9 cellular contexts compared by ENCODE assay signal in the genomic region with DNA sequence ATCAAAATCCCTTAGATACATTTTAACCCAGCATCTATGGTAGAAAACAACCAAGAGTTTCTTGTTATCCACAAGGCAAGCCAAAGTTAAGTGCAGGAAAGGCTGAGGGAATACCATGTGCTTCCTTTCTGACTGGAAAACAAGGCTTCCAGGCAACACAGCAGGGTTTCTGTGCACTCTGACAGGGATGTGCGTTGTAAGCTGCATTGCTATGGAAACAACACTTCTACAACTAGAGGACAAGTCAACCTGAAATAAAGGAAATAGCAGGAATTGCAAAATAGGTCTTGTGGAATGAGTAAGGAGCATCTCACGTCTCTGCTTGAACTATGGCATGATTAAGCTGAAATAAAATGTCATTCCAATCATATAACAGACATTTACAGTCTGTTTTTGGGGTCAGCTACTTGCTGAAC. TPM values are rescaled to one million over a fixed set of nuclear protein-coding genes. Genes with fewer than 3 reads are reported as not detected.
A peak's percentile ranks its signal among the peaks of the same experiment; 100 is the strongest.
DNase-seq lines count a peak whose midpoint lies in the region; ATAC-seq and TF ChIP-seq lines count a peak whose summit lies in the region.
"Had no signal": no experiment of that assay in that cellular context is flagged by ENCODE, and none has a peak within 500 bp of the region (broad histone marks: within the 10 kb centered on the region; RNA-seq: fewer than 3 reads in every experiment).

No MANE protein-coding gene starts in this region.

- no peaks in the 10 kb centered on the region for H3K9me3 ChIP-seq in breast epithelium
- no peaks in the 10 kb centered on the region for H3K9me3 ChIP-seq in vagina

- CTCF ChIA-PET in T-cell (lab: Charles Lee), result interaction anchor here in 1 of 2 donors (0.5 to 3.3 kb wide), 4 partner anchors 10 to 176 kb away, joined by 3 to 23 read pairs (median 4); no protein-coding TSS in a partner anchor

- H3K4me1 ChIP-seq in breast epithelium (no peaks in the 10 kb centered on the region), vagina (peaks cover 62% of the 10 kb centered on the region)

- H3K27me3 ChIP-seq in breast epithelium (no peaks in the 10 kb centered on the region), vagina (no peaks in the 10 kb centered on the region)

- TF ChIP-seq CTCF in natural killer cell (IDR thresholded peaks at IDR 0.05), result no peak
- no peak for TF ChIP-seq CTCF in breast epithelium (IDR thresholded peaks at IDR 0.05)
- TF ChIP-seq CTCF in vagina (IDR thresholded peaks at IDR 0.05), result no peak

- H3K9me3 Mint-ChIP-seq in natural killer cell treated with Interleukin-12 subunit alpha and Interleukin-12 subunit beta and Interleukin-15 and Interleukin-18, amount 100 ng/mL, for 72 hours, result no peaks in the 10 kb centered on the region
- no peaks in the 10 kb centered on the region for H3K9me3 Mint-ChIP-seq in natural killer cell
- no peaks in the 10 kb centered on the region for H3K9me3 Mint-ChIP-seq in T-cell
- no peaks in the 10 kb centered on the region for H3K9me3 Mint-ChIP-seq in activated T-helper 17 cell treated with anti-CD3 and anti-CD28 coated beads, Interleukin-2, amount 50 U/mL, for 72 hours

- H3K27me3 Mint-ChIP-seq in natural killer cell treated with Interleukin-12 subunit alpha and Interleukin-12 subunit beta and Interleukin-15 and Interleukin-18, amount 100 ng/mL, for 72 hours, result peaks cover 11% of the 10 kb centered on the region in 2 donors
- H3K27me3 Mint-ChIP-seq in natural killer cell (ENCODE audit: low read depth in 2 of 2), result peaks cover 0 to 11% of the 10 kb centered on the region in 2 donors
- no peaks in the 10 kb centered on the region for H3K27me3 Mint-ChIP-seq in T-cell
- no peaks in the 10 kb centered on the region for H3K27me3 Mint-ChIP-seq in activated T-helper 17 cell treated with anti-CD3 and anti-CD28 coated beads, Interleukin-2, amount 50 U/mL, for 72 hours

- POLR2A ChIA-PET in T-cell (lab: Charles Lee), result no interaction called here

- H3K4me1 Mint-ChIP-seq in natural killer cell treated with Interleukin-12 subunit alpha and Interleukin-12 subunit beta and Interleukin-15 and Interleukin-18, amount 100 ng/mL, for 72 hours (ENCODE audit: low read depth in 2 of 2), result peaks cover 29 to 39% of the 10 kb centered on the region in 2 donors
- H3K4me1 Mint-ChIP-seq in natural killer cell (peaks cover 23 to 32% of the 10 kb centered on the region in 2 donors), T-cell (peaks cover 46 to 54% (median 52%) of the 10 kb centered on the region in 3 donors)
- peaks cover 48% of the 10 kb centered on the region for H3K4me1 Mint-ChIP-seq in activated T-helper 17 cell treated with anti-CD3 and anti-CD28 coated beads, Interleukin-2, amount 50 U/mL, for 72 hours

- DNase-seq in natural killer cell treated with Interleukin-12 subunit alpha and Interleukin-12 subunit beta and Interleukin-15 and Interleukin-18, amount 100 ng/mL, for 72 hours (ENCODE audit: low spot score), result no peak
- DNase-seq in natural killer cell, result no peak
- DNase-seq in breast epithelium (ENCODE audit: low spot score in 2 of 2), result peak in 1 of 2 donors; percentile 28
- peak; percentile 95 for DNase-seq in kidney tubule cell (ENCODE audit: low spot score)
- DNase-seq in vagina (ENCODE audit: extremely low spot score in 2 of 2), result peak in 1 of 2 donors; percentile 87
- DNase-seq in T-cell, result no peak
- DNase-seq: DND-41 had no signal

- H3K4me3 ChIP-seq in breast epithelium, result no peak overlapping the region
- H3K4me3 ChIP-seq in vagina, result no peak overlapping the region

- TF ChIP-seq POLR2A in breast epithelium (IDR thresholded peaks at IDR 0.05), result no peak
- no peak for TF ChIP-seq POLR2A in vagina (IDR thresholded peaks at IDR 0.05)

- intact Hi-C loops in natural killer cell (cut with micrococcal nuclease) (loop anchor here (10.0 kb wide), 1 partner anchor 63 kb away; no protein-coding TSS in a partner anchor), breast epithelium (cut with DNase I; ENCODE audit: low total_unique reads) (no loop called here), vagina (cut with DNase I) (no loop called here)

- peak overlapping the region; percentile 60 for H3K4me3 Mint-ChIP-seq in natural killer cell treated with Interleukin-12 subunit alpha and Interleukin-12 subunit beta and Interleukin-15 and Interleukin-18, amount 100 ng/mL, for 72 hours
- H3K4me3 Mint-ChIP-seq in natural killer cell (no peak overlapping the region), T-cell (no peak overlapping the region)
- H3K4me3 Mint-ChIP-seq in activated T-helper 17 cell treated with anti-CD3 and anti-CD28 coated beads, Interleukin-2, amount 50 U/mL, for 72 hours, result no peak overlapping the region

- no peak overlapping the region for H3K27ac Mint-ChIP-seq in natural killer cell treated with Interleukin-12 subunit alpha and Interleukin-12 subunit beta and Interleukin-15 and Interleukin-18, amount 100 ng/mL, for 72 hours
- H3K27ac Mint-ChIP-seq in natural killer cell (no peak overlapping the region), T-cell (no peak overlapping the region)
- H3K27ac Mint-ChIP-seq in activated T-helper 17 cell treated with anti-CD3 and anti-CD28 coated beads, Interleukin-2, amount 50 U/mL, for 72 hours, result no peak overlapping the region

- peak; percentile 61 to 77 for ATAC-seq in natural killer cell treated with Interleukin-12 subunit alpha and Interleukin-12 subunit beta and Interleukin-15 and Interleukin-18, amount 100 ng/mL, for 72 hours
- ATAC-seq in natural killer cell (no peak), T-cell (replicated peaks in 1 of 4) (no peak), GM19351 (IDR thresholded peaks at IDR 0.05; ENCODE audit: unreplicated experiment) (no peak)
- ATAC-seq in activated T-helper 17 cell treated with anti-CD3 and anti-CD28 coated beads, Interleukin-2, amount 50 U/mL, for 72 hours (replicated peaks), result no peak

- H3K36me3 Mint-ChIP-seq in natural killer cell treated with Interleukin-12 subunit alpha and Interleukin-12 subunit beta and Interleukin-15 and Interleukin-18, amount 100 ng/mL, for 72 hours, result peaks cover 16% of the 10 kb centered on the region
- H3K36me3 Mint-ChIP-seq in natural killer cell, result peaks cover 6% of the 10 kb centered on the region
- peaks cover 44% of the 10 kb centered on the region for H3K36me3 Mint-ChIP-seq in T-cell
- peaks cover 56% of the 10 kb centered on the region for H3K36me3 Mint-ChIP-seq in activated T-helper 17 cell treated with anti-CD3 and anti-CD28 coated beads, Interleukin-2, amount 50 U/mL, for 72 hours (ENCODE audit: low read depth)

- H3K36me3 ChIP-seq in breast epithelium, result no peaks in the 10 kb centered on the region
- no peaks in the 10 kb centered on the region for H3K36me3 ChIP-seq in vagina

- H3K27ac ChIP-seq in breast epithelium (peak overlapping the region; percentile 21 to 68), vagina (peak overlapping the region; percentile 62)

RNA-seq across cellular contexts. Expression of gene CFDP1, which starts 55.3 kb away (rescaled TPM):
- total RNA-seq in natural killer cell treated with Interleukin-12 subunit alpha and Interleukin-12 subunit beta and Interleukin-15 and Interleukin-18, amount 100 ng/mL, for 72 hours, result 10 to 100 TPM; 29.1 to 49.5 TPM
- total RNA-seq in natural killer cell (10 to 100 TPM; 32.2 to 38.8 (median 32.3) TPM), breast epithelium (10 to 100 TPM; 55.5 to 81.9 (median 80.9) TPM), vagina (45.7 TPM), T-cell (10 to 100 TPM; 30.8 to 36.5 (median 34.2) TPM)
- total RNA-seq in activated T-helper 17 cell treated with anti-CD3 and anti-CD28 coated beads, Interleukin-2, amount 50 U/mL, for 72 hours, result 10 to 100 TPM; 35.1 to 52.3 TPM

Comparison
In these comparisons a context has a peak if more than half of its experiments do, and no peak if none do; other contexts are left out.
1. ATAC-seq: peak in natural killer cell treated with Interleukin-12 subunit alpha and Interleukin-12 subunit beta and Interleukin-15 and Interleukin-18, amount 100 ng/mL, for 72 hours (2 of 2); none in natural killer cell (0 of 3), T-cell (0 of 4), GM19351 (single experiment) and activated T-helper 17 cell treated with anti-CD3 and anti-CD28 coated beads, Interleukin-2, amount 50 U/mL, for 72 hours (single experiment).